In genomic region chr20:20860078-20860806, GRCh38 we compare ENCODE assay signal across 9 cellular contexts.
A peak's percentile ranks its signal among the peaks of the same experiment; 100 is the strongest.
DNase-seq lines count a peak whose midpoint lies in the region; ATAC-seq, FAIRE-seq and TF ChIP-seq lines count a peak whose summit lies in the region.
"Had no signal": no experiment of that assay in that cellular context is flagged by ENCODE, and none has a peak within 500 bp of the region (broad histone marks: within the 10 kb centered on the region; RNA-seq: fewer than 3 reads in every experiment).

No MANE protein-coding gene starts in this region.

- H3K27me3 Mint-ChIP-seq in CD4-positive, alpha-beta T cell = peaks cover 18% of the 10 kb centered on the region
- H3K27me3 Mint-ChIP-seq in activated CD8-positive, alpha-beta T cell treated with anti-CD3 and anti-CD28 coated beads, Interleukin-2, amount 10 ng/mL, durations not matched to agents 7 days and 5 days (ENCODE audit: low read depth) = peaks cover 14% of the 10 kb centered on the region
- H3K27me3 Mint-ChIP-seq in endodermal cell (ENCODE audit: insufficient read depth) = peaks cover 18% of the 10 kb centered on the region

- peak; percentile 74 for FAIRE-seq in HTR-8/SVneo (lab: Jason Lieb, UNC)

- peak; percentile 67 to 87 (median 78) for DNase-seq in CD4-positive, alpha-beta T cell
- DNase-seq in HTR-8/SVneo (ENCODE audit: insufficient read length, low spot score) (peak; percentile 71), NOMO-1 (lab: John Stamatoyannopoulos, UW; ENCODE audit: unreplicated experiment in 2 of 2) (peak; percentile 78 to 79), endodermal cell (peak; percentile 98), mesenteric fat pad (ENCODE audit: low spot score) (peak; percentile 93)
- DNase-seq in activated CD8-positive, alpha-beta T cell treated with anti-CD3 and anti-CD28 coated beads, Interleukin-2, amount 10 ng/mL, durations not matched to agents 7 days and 5 days = peak; percentile 89
- DNase-seq in stimulated activated CD8-positive, alpha-beta memory T cell treated with anti-CD3 and anti-CD28 coated beads, Interleukin-2, amount 100 ng/mL, for 1 hour (ENCODE audit: low read depth in 2 of 2) = peak; percentile 63 to 68

- no peaks in the 10 kb centered on the region for H3K9me3 ChIP-seq in CD4-positive, alpha-beta T cell (ENCODE audit: control insufficient read depth, low read length)
- no peaks in the 10 kb centered on the region for H3K9me3 ChIP-seq in endodermal cell (ENCODE audit: control insufficient read depth, low read length)

- no peak overlapping the region for H3K9ac ChIP-seq in endodermal cell (ENCODE audit: extremely low read depth, low read length, poor library complexity, severe bottlenecking)

- POLR2A ChIA-PET in CD4-positive, alpha-beta T cell (lab: Charles Lee) = interaction anchor here (1.3 kb wide), 1 partner anchor 645 kb away, joined by 3 read pairs; no protein-coding TSS in a partner anchor
- POLR2A ChIA-PET in activated CD8-positive, alpha-beta T cell treated with anti-CD3 and anti-CD28 coated beads, Interleukin-2, amount 10 ng/mL, durations not matched to agents 7 days and 5 days (lab: Charles Lee) = no interaction called here

- no peak overlapping the region for H3K27ac ChIP-seq in CD4-positive, alpha-beta T cell (ENCODE audit: low read depth, low read length)
- no peak overlapping the region for H3K27ac ChIP-seq in endodermal cell (ENCODE audit: low read depth, low read length)

- no peak overlapping the region for H3K4me3 Mint-ChIP-seq in CD4-positive, alpha-beta T cell
- no peak overlapping the region for H3K4me3 Mint-ChIP-seq in activated CD8-positive, alpha-beta T cell treated with anti-CD3 and anti-CD28 coated beads, Interleukin-2, amount 10 ng/mL, durations not matched to agents 7 days and 5 days
- no peak overlapping the region for H3K4me3 Mint-ChIP-seq in endodermal cell
- H3K4me3 Mint-ChIP-seq: IgD-negative memory B cell had no signal

- no peaks in the 10 kb centered on the region for H3K36me3 ChIP-seq in endodermal cell (ENCODE audit: control insufficient read depth, insufficient read depth, low read length)

- CTCF ChIA-PET in CD4-positive, alpha-beta T cell (lab: Charles Lee) = interaction anchor here (0.7 to 3.0 kb wide), 10 partner anchors 8 to 755 kb away, joined by 3 to 30 read pairs (median 4); no protein-coding TSS in a partner anchor
- CTCF ChIA-PET in activated CD8-positive, alpha-beta T cell treated with anti-CD3 and anti-CD28 coated beads, Interleukin-2, amount 10 ng/mL, durations not matched to agents 7 days and 5 days (lab: Charles Lee) = interaction anchor here (0.6 to 4.1 kb wide), 28 partner anchors 12 to 711 kb away, joined by 3 to 30 read pairs (median 4); no protein-coding TSS in a partner anchor

- H3K27ac Mint-ChIP-seq in CD4-positive, alpha-beta T cell = no peak overlapping the region
- no peak overlapping the region for H3K27ac Mint-ChIP-seq in activated CD8-positive, alpha-beta T cell treated with anti-CD3 and anti-CD28 coated beads, Interleukin-2, amount 10 ng/mL, durations not matched to agents 7 days and 5 days
- no peak overlapping the region for H3K27ac Mint-ChIP-seq in endodermal cell
- H3K27ac Mint-ChIP-seq: IgD-negative memory B cell had no signal

- no peak overlapping the region for H3K4me3 ChIP-seq in endodermal cell (ENCODE audit: low read length)

- intact Hi-C loops in CD4-positive, alpha-beta T cell (cut with DNase I, micrococcal nuclease) = loop anchor here (1.0 to 10.0 kb wide), 5 partner anchors 376 to 755 kb away; no protein-coding TSS in a partner anchor

- TF ChIP-seq CTCF in CD4-positive, alpha-beta T cell (IDR thresholded peaks at IDR 0.05) = peak; percentile 91
- peak; percentile 97 for TF ChIP-seq CTCF in endodermal cell (conservative IDR thresholded peaks at IDR 0.05)

- peak; percentile 60 for ATAC-seq in CD4-positive, alpha-beta T cell (ENCODE audit: poor library complexity)
- ATAC-seq in GM19438 (IDR thresholded peaks at IDR 0.05; ENCODE audit: low read depth, unreplicated experiment) = peak; percentile 77
- ATAC-seq in activated CD8-positive, alpha-beta T cell treated with anti-CD3 and anti-CD28 coated beads, Interleukin-2, amount 10 ng/mL, durations not matched to agents 7 days and 5 days = peak; percentile 82

- no peaks in the 10 kb centered on the region for H3K4me1 Mint-ChIP-seq in CD4-positive, alpha-beta T cell (ENCODE audit: low read depth)
- H3K4me1 Mint-ChIP-seq in activated CD8-positive, alpha-beta T cell treated with anti-CD3 and anti-CD28 coated beads, Interleukin-2, amount 10 ng/mL, durations not matched to agents 7 days and 5 days (ENCODE audit: low read depth) = no peaks in the 10 kb centered on the region
- H3K4me1 Mint-ChIP-seq in endodermal cell = peaks cover 1% of the 10 kb centered on the region
- H3K4me1 Mint-ChIP-seq: IgD-negative memory B cell had no signal

- no peaks in the 10 kb centered on the region for H3K9me3 Mint-ChIP-seq in CD4-positive, alpha-beta T cell
- H3K9me3 Mint-ChIP-seq in activated CD8-positive, alpha-beta T cell treated with anti-CD3 and anti-CD28 coated beads, Interleukin-2, amount 10 ng/mL, durations not matched to agents 7 days and 5 days (ENCODE audit: insufficient read depth) = no peaks in the 10 kb centered on the region
- H3K9me3 Mint-ChIP-seq in endodermal cell = no peaks in the 10 kb centered on the region
- H3K9me3 Mint-ChIP-seq: IgD-negative memory B cell had no signal

- H3K4me1 ChIP-seq in endodermal cell (ENCODE audit: control insufficient read depth, insufficient read depth, low read length) = no peaks in the 10 kb centered on the region

- H3K36me3 Mint-ChIP-seq in CD4-positive, alpha-beta T cell (ENCODE audit: low read depth) = no peaks in the 10 kb centered on the region
- H3K36me3 Mint-ChIP-seq in activated CD8-positive, alpha-beta T cell treated with anti-CD3 and anti-CD28 coated beads, Interleukin-2, amount 10 ng/mL, durations not matched to agents 7 days and 5 days (ENCODE audit: low read depth) = no peaks in the 10 kb centered on the region
- H3K36me3 Mint-ChIP-seq in endodermal cell (ENCODE audit: low read depth) = no peaks in the 10 kb centered on the region
- H3K36me3 Mint-ChIP-seq: IgD-negative memory B cell had no signal

- H3K27me3 ChIP-seq in CD4-positive, alpha-beta T cell (ENCODE audit: control insufficient read depth, insufficient read depth, low read length) = no peaks in the 10 kb centered on the region
- peaks cover 35% of the 10 kb centered on the region for H3K27me3 ChIP-seq in endodermal cell (ENCODE audit: control insufficient read depth, insufficient read depth, low read length, poor library complexity, severe bottlenecking)

- WGBS in endodermal cell (ENCODE audit: insufficient coverage in 1 of 2, insufficient read length in 1 of 2), 2 experiments = 10 to 37% methylated on average over 5 to 8 of the region's 8 CpGs
